ENCODE assay signal across 25 cellular contexts in the genomic region with DNA sequence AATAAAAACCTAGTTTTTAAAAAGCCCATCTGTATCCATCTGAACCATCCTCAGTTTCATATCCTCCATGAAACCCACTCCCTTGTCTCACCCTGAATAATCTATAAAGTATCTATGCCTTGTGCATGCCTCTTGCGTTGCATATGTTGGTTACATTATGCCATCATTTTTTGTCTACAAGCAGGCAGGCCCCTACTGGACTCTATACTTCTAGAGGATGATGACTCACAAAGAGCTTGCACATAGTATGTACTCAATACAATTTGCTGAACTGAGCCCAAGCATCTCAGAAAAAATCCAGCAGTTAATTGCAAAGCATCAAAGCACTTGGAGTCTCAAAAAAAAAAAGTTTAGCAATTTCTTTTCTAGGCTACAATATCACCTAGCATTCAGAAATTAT.
"Had no signal": no experiment of that assay in that cellular context is flagged by ENCODE, and none has a peak within 500 bp of the region (broad histone marks: within the 10 kb centered on the region; RNA-seq: fewer than 3 reads in every experiment).

No MANE protein-coding gene starts in this region.

- H3K9me3 ChIP-seq: adrenal gland, MG63, Peyer's patch had no signal

- H3K4me3 ChIP-seq: adrenal gland, MG63, Peyer's patch had no signal

- H3K4me3 Mint-ChIP-seq: activated CD4-positive, alpha-beta memory T cell treated with anti-CD3 and anti-CD28 coated beads for 36 hours; activated CD4-positive, alpha-beta T cell treated with anti-CD3 and anti-CD28 coated beads, Interleukin-2, amount 10 ng/mL, durations not matched to agents 7 days and 5 days; activated naive CD4-positive, alpha-beta T cell treated with anti-CD3 and anti-CD28 coated beads, Interleukin-2, amount 10 ng/mL, durations not matched to agents 7 days and 5 days; activated naive CD8-positive, alpha-beta T cell treated with anti-CD3 and anti-CD28 coated beads, Interleukin-2, amount 10 ng/mL, durations not matched to agents 7 days and 5 days; central memory CD8-positive, alpha-beta T cell had no signal

- H3K4me1 ChIP-seq: adrenal gland had no signal

- H3K27me3 Mint-ChIP-seq: activated CD4-positive, alpha-beta memory T cell treated with anti-CD3 and anti-CD28 coated beads for 36 hours; activated CD4-positive, alpha-beta T cell treated with anti-CD3 and anti-CD28 coated beads, Interleukin-2, amount 10 ng/mL, durations not matched to agents 7 days and 5 days; activated naive CD4-positive, alpha-beta T cell treated with anti-CD3 and anti-CD28 coated beads, Interleukin-2, amount 10 ng/mL, durations not matched to agents 7 days and 5 days; activated naive CD8-positive, alpha-beta T cell treated with anti-CD3 and anti-CD28 coated beads, Interleukin-2, amount 10 ng/mL, durations not matched to agents 7 days and 5 days; central memory CD8-positive, alpha-beta T cell had no signal

- H3K27ac Mint-ChIP-seq: activated CD4-positive, alpha-beta memory T cell treated with anti-CD3 and anti-CD28 coated beads for 36 hours; activated CD4-positive, alpha-beta T cell treated with anti-CD3 and anti-CD28 coated beads, Interleukin-2, amount 10 ng/mL, durations not matched to agents 7 days and 5 days; activated naive CD4-positive, alpha-beta T cell treated with anti-CD3 and anti-CD28 coated beads, Interleukin-2, amount 10 ng/mL, durations not matched to agents 7 days and 5 days; activated naive CD8-positive, alpha-beta T cell treated with anti-CD3 and anti-CD28 coated beads, Interleukin-2, amount 10 ng/mL, durations not matched to agents 7 days and 5 days; activated T-helper 2 cell treated with anti-CD3 and anti-CD28 coated beads, Interferon-gamma antibody, Interleukin-2, Interleukin-4, amounts not matched to agents 10 μg/mL and 5 μg/mL and 100 μg/mL, durations not matched to agents 14 hours and 24 hours and 36 hours had no signal

- H3K9me3 Mint-ChIP-seq: activated CD4-positive, alpha-beta memory T cell treated with anti-CD3 and anti-CD28 coated beads for 36 hours; activated CD4-positive, alpha-beta T cell treated with anti-CD3 and anti-CD28 coated beads, Interleukin-2, amount 10 ng/mL, durations not matched to agents 7 days and 5 days; activated naive CD4-positive, alpha-beta T cell treated with anti-CD3 and anti-CD28 coated beads, Interleukin-2, amount 10 ng/mL, durations not matched to agents 7 days and 5 days; activated naive CD8-positive, alpha-beta T cell treated with anti-CD3 and anti-CD28 coated beads, Interleukin-2, amount 10 ng/mL, durations not matched to agents 7 days and 5 days; activated T-helper 2 cell treated with anti-CD3 and anti-CD28 coated beads, Interferon-gamma antibody, Interleukin-2, Interleukin-4, amounts not matched to agents 10 μg/mL and 5 μg/mL and 100 μg/mL, durations not matched to agents 14 hours and 24 hours and 36 hours; central memory CD8-positive, alpha-beta T cell had no signal

- H3K27me3 ChIP-seq: adrenal gland, MG63, Peyer's patch had no signal

- H3K36me3 ChIP-seq: adrenal gland, MG63, Peyer's patch had no signal

- H3K27ac ChIP-seq: adrenal gland, KMS-11, Peyer's patch, RWPE1 had no signal

- DNase-seq: activated CD4-positive, alpha-beta memory T cell treated with anti-CD3 and anti-CD28 coated beads for 36 hours; activated CD4-positive, alpha-beta T cell treated with anti-CD3 and anti-CD28 coated beads, Interleukin-2, amount 10 ng/mL, durations not matched to agents 7 days and 5 days; activated CD4-positive, CD25-positive, alpha-beta regulatory T cell; activated CD8-positive, alpha-beta memory T cell treated with anti-CD3 and anti-CD28 coated beads for 24 hours; activated gamma-delta T cell treated with Interleukin-2 at 50 U/mL for 16 hours; activated naive CD4-positive, alpha-beta T cell treated with anti-CD3 and anti-CD28 coated beads, Interleukin-2, amount 10 ng/mL, durations not matched to agents 7 days and 5 days; activated naive CD8-positive, alpha-beta T cell treated with anti-CD3 and anti-CD28 coated beads, Interleukin-2, amount 10 ng/mL, durations not matched to agents 7 days and 5 days; activated T-cell treated with anti-CD3 and anti-CD28 coated beads, Interleukin-2, amount 50 U/mL, for 48 hours; adrenal gland; anterior cingulate cortex; MG63; NCI-H1105 treated with DMSO at 0.1 percent for 48 hours; NCI-H1436 treated with DMSO at 0.1 percent for 48 hours; NCI-H187; NCI-H2081; NCI-H446; NCI-H524; Peyer's patch; SHP77; T-helper 2 cell; T1000 had no signal
